Comparison of ENCODE assay signal across 8 cellular contexts in genomic region chr12:569803-570236, GRCh38.
A peak's percentile ranks its signal among the peaks of the same experiment; 100 is the strongest.
DNase-seq lines count a peak whose midpoint lies in the region; ATAC-seq and TF ChIP-seq lines count a peak whose summit lies in the region.

No MANE protein-coding gene starts in this region.

- H3K27ac ChIP-seq in layer of hippocampus (ENCODE audit: low read depth, low read length) = peak overlapping the region; percentile 83

- H3K9me3 Mint-ChIP-seq in HFFc6 = no peaks in the 10 kb centered on the region

- no peaks in the 10 kb centered on the region for H3K27me3 ChIP-seq in layer of hippocampus (ENCODE audit: control insufficient read depth, insufficient read depth, low read length)

- no peak for ATAC-seq in GM18867 (IDR thresholded peaks at IDR 0.05; ENCODE audit: unreplicated experiment)

- no peaks in the 10 kb centered on the region; the same call in none of the 2 replicates for H3K27me3 Mint-ChIP-seq in HFFc6 (ENCODE audit: insufficient read depth)

- DNase-seq in DMS153 (lab: John Stamatoyannopoulos, UW) (peak; percentile 49), HFFc6 (peak; percentile 75), NCI-H226 (peak; percentile 71), choroid plexus epithelial cell (ENCODE audit: low read depth) (peak; percentile 84)
- peak; percentile 86 to 88 for DNase-seq in activated CD4-positive, alpha-beta T cell treated with anti-CD3 and anti-CD28 coated beads for 4 hours
- peak; percentile 70 to 79 for DNase-seq in stimulated activated CD4-positive, alpha-beta T cell treated with anti-CD3 and anti-CD28 coated beads, Interleukin-1b, Interleukin-23, amount 100 ng/mL, for 1 hour (ENCODE audit: low read depth in 2 of 2)

- H3K27ac Mint-ChIP-seq in HFFc6 = peak overlapping the region; percentile 95

- H3K36me3 Mint-ChIP-seq in HFFc6 (ENCODE audit: low read depth) = no peaks in the 10 kb centered on the region

- H3K4me3 ChIP-seq in choroid plexus epithelial cell (ENCODE audit: low read depth, low read length) = peak overlapping the region; percentile 71

- H3K4me1 Mint-ChIP-seq in HFFc6 (ENCODE audit: low read depth) = peaks cover 34% of the 10 kb centered on the region

- peak overlapping the region; percentile 89 for H3K4me3 Mint-ChIP-seq in HFFc6

- TF ChIP-seq CTCF in HFFc6 (IDR thresholded peaks at IDR 0.05) (peak; percentile 96), choroid plexus epithelial cell (conservative IDR thresholded peaks at IDR 0.05; ENCODE audit: low read depth, low read length) (peak; percentile 83)
